8 cellular contexts compared by ENCODE assay signal in genomic region chr11:568306-569259, GRCh38. TPM values are rescaled to one million over a fixed set of nuclear protein-coding genes. Genes with fewer than 3 reads are reported as not detected.
DNase-seq lines count a peak whose midpoint lies in the region; ATAC-seq, FAIRE-seq and TF ChIP-seq lines count a peak whose summit lies in the region.

No MANE protein-coding gene starts in this region.

- ATAC-seq in HG02798 (IDR thresholded peaks at IDR 0.05; ENCODE audit: poor library complexity, unreplicated experiment) = peak; percentile 92
- ATAC-seq in activated naive CD8-positive, alpha-beta T cell treated with anti-CD3 and anti-CD28 coated beads, Interleukin-2, amount 50 U/mL, for 24 hours = peak; percentile 94
- peak; percentile 83 to 95 (median 91) for ATAC-seq in heart right ventricle
- peak; percentile 92 for ATAC-seq in upper lobe of right lung

- H3K36me3 Mint-ChIP-seq in activated naive CD8-positive, alpha-beta T cell treated with anti-CD3 and anti-CD28 coated beads, Interleukin-2, amount 50 U/mL, for 24 hours (ENCODE audit: low read depth) = no peaks in the 10 kb centered on the region
- H3K36me3 Mint-ChIP-seq in progenitor cell of endocrine pancreas (ENCODE audit: insufficient read depth) = peaks cover 1% of the 10 kb centered on the region

- no peaks in the 10 kb centered on the region for H3K9me2 ChIP-seq in SU-DHL-6 (replicated peaks; ENCODE audit: insufficient read depth, low read length)

- H3K27ac Mint-ChIP-seq in activated naive CD8-positive, alpha-beta T cell treated with anti-CD3 and anti-CD28 coated beads, Interleukin-2, amount 50 U/mL, for 24 hours = peak overlapping the region; percentile 64
- H3K27ac Mint-ChIP-seq in progenitor cell of endocrine pancreas = no peak overlapping the region

- no peaks in the 10 kb centered on the region for H3K9me3 Mint-ChIP-seq in activated naive CD8-positive, alpha-beta T cell treated with anti-CD3 and anti-CD28 coated beads, Interleukin-2, amount 50 U/mL, for 24 hours
- no peaks in the 10 kb centered on the region for H3K9me3 Mint-ChIP-seq in progenitor cell of endocrine pancreas (ENCODE audit: low read depth)

- peak; percentile 67; the same call in 1 of the 2 replicates for TF ChIP-seq POLR2A in GM12892 (IDR thresholded peaks at IDR 0.05; ENCODE audit: low read depth, low read length)

- H4K20me1 ChIP-seq in SU-DHL-6 (ENCODE audit: low read depth, low read length) = no peaks in the 10 kb centered on the region

- peak overlapping the region; percentile 80 for H3K4me3 Mint-ChIP-seq in activated naive CD8-positive, alpha-beta T cell treated with anti-CD3 and anti-CD28 coated beads, Interleukin-2, amount 50 U/mL, for 24 hours
- peak overlapping the region; percentile 73 for H3K4me3 Mint-ChIP-seq in progenitor cell of endocrine pancreas (ENCODE audit: low read depth)

- peak overlapping the region; percentile 65 for H2AFZ ChIP-seq in SU-DHL-6 (ENCODE audit: low read depth, low read length, severe bottlenecking)

- H3K9me3 ChIP-seq in SU-DHL-6 (ENCODE audit: insufficient read depth, low read length) = no peaks in the 10 kb centered on the region
- no peaks in the 10 kb centered on the region for H3K9me3 ChIP-seq in heart right ventricle
- H3K9me3 ChIP-seq in upper lobe of right lung = no peaks in the 10 kb centered on the region

- peak overlapping the region; percentile 79 for H3K9ac ChIP-seq in SU-DHL-6 (ENCODE audit: low read length)

- TF ChIP-seq CTCF in SU-DHL-6 (IDR thresholded peaks at IDR 0.05; ENCODE audit: insufficient read depth, low read length, poor library complexity, severe bottlenecking) (no peak), heart right ventricle (IDR thresholded peaks at IDR 0.05) (no peak), progenitor cell of endocrine pancreas (IDR thresholded peaks at IDR 0.05; ENCODE audit: unreplicated experiment) (no peak), upper lobe of right lung (IDR thresholded peaks at IDR 0.05) (no peak)

- DNase-seq in GM12892 (ENCODE audit: insufficient read length) = peak; percentile 100
- DNase-seq in NCI-H1417 treated with DMSO at 0.1 percent for 48 hours (lab: John Stamatoyannopoulos, UW) = peak; percentile 79
- peak; percentile 97 for DNase-seq in activated naive CD8-positive, alpha-beta T cell treated with anti-CD3 and anti-CD28 coated beads, Interleukin-2, amount 50 U/mL, for 24 hours
- peak; percentile 91 to 95 for DNase-seq in heart right ventricle
- peak; percentile 97 for DNase-seq in progenitor cell of endocrine pancreas (ENCODE audit: low spot score, unreplicated experiment)
- DNase-seq in upper lobe of right lung = peak; percentile 96

- peaks cover 6 to 25% (median 18%) of the 10 kb centered on the region in 9 donors for H3K4me1 ChIP-seq in heart right ventricle
- peaks cover 13% of the 10 kb centered on the region for H3K4me1 ChIP-seq in upper lobe of right lung

- no peaks in the 10 kb centered on the region for H3K27me3 Mint-ChIP-seq in activated naive CD8-positive, alpha-beta T cell treated with anti-CD3 and anti-CD28 coated beads, Interleukin-2, amount 50 U/mL, for 24 hours
- peaks cover 3% of the 10 kb centered on the region for H3K27me3 Mint-ChIP-seq in progenitor cell of endocrine pancreas

- 1 to 2% methylated on average over 71 to 124 of the region's 129 CpGs for WGBS in heart right ventricle, 2 donors

- H3K4me2 ChIP-seq in SU-DHL-6 (ENCODE audit: low read depth, low read length, poor library complexity, severe bottlenecking) = peak overlapping the region; percentile 72

- H3K4me3 ChIP-seq in SU-DHL-6 (ENCODE audit: insufficient read depth, low read length, poor library complexity, severe bottlenecking) = peak overlapping the region; percentile 67
- H3K4me3 ChIP-seq in heart right ventricle = peak overlapping the region; percentile 60 to 84 (median 74)
- H3K4me3 ChIP-seq in upper lobe of right lung = peak overlapping the region; percentile 56

- peak overlapping the region; percentile 8; the same call in 1 of the 2 replicates for H3K27ac ChIP-seq in SU-DHL-6 (ENCODE audit: low read depth, low read length)
- H3K27ac ChIP-seq in heart right ventricle = peak overlapping the region; percentile 94 to 100 (median 98)
- H3K27ac ChIP-seq in upper lobe of right lung = peak overlapping the region; percentile 77

- H3K79me2 ChIP-seq in SU-DHL-6 (ENCODE audit: insufficient read depth, low read length) = no peaks in the 10 kb centered on the region

- H3K36me3 ChIP-seq in SU-DHL-6 (ENCODE audit: low read length) = no peaks in the 10 kb centered on the region
- H3K36me3 ChIP-seq in heart right ventricle = peaks cover 0 to 5% (median 0%) of the 10 kb centered on the region in 9 donors
- no peaks in the 10 kb centered on the region for H3K36me3 ChIP-seq in upper lobe of right lung

- H3K27me3 ChIP-seq in SU-DHL-6 (ENCODE audit: low read length) (no peaks in the 10 kb centered on the region), heart right ventricle (peaks cover 0 to 6% (median 0%) of the 10 kb centered on the region in 7 donors), upper lobe of right lung (no peaks in the 10 kb centered on the region)

- H3F3A ChIP-seq in SU-DHL-6 (ENCODE audit: insufficient read depth) = no peaks in the 10 kb centered on the region; the same call in 1 of the 2 replicates

- peak; percentile 100 for FAIRE-seq in GM12892 (lab: Jason Lieb, UNC)

- intact Hi-C loops in heart right ventricle (cut with DNase I) (no loop called here), upper lobe of right lung (cut with DNase I) (no loop called here)

- H3K4me1 Mint-ChIP-seq in activated naive CD8-positive, alpha-beta T cell treated with anti-CD3 and anti-CD28 coated beads, Interleukin-2, amount 50 U/mL, for 24 hours = peaks cover 8% of the 10 kb centered on the region
- H3K4me1 Mint-ChIP-seq in progenitor cell of endocrine pancreas (ENCODE audit: low read depth) = no peaks in the 10 kb centered on the region

RNA-seq across cellular contexts. Expression of gene PHRF1, which starts 7.7 kb away (rescaled TPM):
- 6.1 TPM for polyA plus RNA-seq in GM12892 (2012; ENCODE audit: missing spikeins)
- total RNA-seq in heart right ventricle (10 to 100 TPM; 14.7 to 23.0 (median 18.5) TPM), progenitor cell of endocrine pancreas (44.4 and 44.9 TPM in 2 replicates), upper lobe of right lung (31.0 TPM)
- 10 to 100 TPM; 10.5 to 19.1 TPM for polyA plus RNA-seq in heart right ventricle

RNA-seq across cellular contexts. Expression of gene RASSF7, which starts 7.8 kb away (rescaled TPM):
- polyA plus RNA-seq in GM12892 (2012; ENCODE audit: missing spikeins) = 7.8 TPM
- 1 to 10 TPM in 9 of 10 donors, under 1 TPM in 1; 0.96 to 4.0 (median 2.1) TPM for total RNA-seq in heart right ventricle
- polyA plus RNA-seq in heart right ventricle = 10 to 100 TPM in 1 of 2 donors, 1 to 10 TPM in 1; 6.9 to 14.2 TPM
- total RNA-seq in progenitor cell of endocrine pancreas = 38.2 and 40.8 TPM in 2 replicates
- 76.7 TPM for total RNA-seq in upper lobe of right lung

RNA-seq across cellular contexts. Expression of gene LMNTD2, which starts 8.0 kb away (rescaled TPM):
- polyA plus RNA-seq in GM12892 (2012; ENCODE audit: missing spikeins) = 0.47 TPM
- under 1 TPM in 8 of 10 donors, not detected in 2; 0.30 to 0.72 (median 0.45) TPM for total RNA-seq in heart right ventricle
- 1 to 10 TPM in 1 of 2 donors, under 1 TPM in 1; 0.41 to 1.4 TPM for polyA plus RNA-seq in heart right ventricle
- 15.6 and 19.3 TPM in 2 replicates for total RNA-seq in progenitor cell of endocrine pancreas
- total RNA-seq in upper lobe of right lung = 5.9 TPM

RNA-seq across cellular contexts. Expression of gene LRRC56, which starts 31.3 kb away (rescaled TPM):
- 0.30 TPM for polyA plus RNA-seq in GM12892 (2012; ENCODE audit: missing spikeins)
- total RNA-seq in heart right ventricle (under 1 TPM in 8 of 10 donors, not detected in 2; 0.13 to 0.49 (median 0.19) TPM), progenitor cell of endocrine pancreas (5.1 and 5.4 TPM in 2 replicates), upper lobe of right lung (3.2 TPM)
- under 1 TPM; 0.26 to 0.37 TPM for polyA plus RNA-seq in heart right ventricle

RNA-seq across cellular contexts. Expression of gene HRAS, which starts 33.2 kb away (rescaled TPM):
- 28.5 TPM for polyA plus RNA-seq in GM12892 (2012; ENCODE audit: missing spikeins)
- total RNA-seq in heart right ventricle (10 to 100 TPM; 44.7 to 61.1 (median 54.5) TPM), progenitor cell of endocrine pancreas (53.4 and 61.6 TPM in 2 replicates), upper lobe of right lung (55.5 TPM)
- 100 to 1,000 TPM; 107 to 132 TPM for polyA plus RNA-seq in heart right ventricle

Comparison
In these comparisons a context has a peak if more than half of its experiments do, and no peak if none do; other contexts are left out.
1. Peak in every context shown above with its lines: DNase-seq, ATAC-seq, H3K4me3 ChIP-seq and H3K27ac ChIP-seq.
2. H3K27ac ChIP-seq: peak in every context shown above with its lines; median percentile 98 in heart right ventricle; 77 in upper lobe of right lung; 8 in SU-DHL-6.